Comparison of ENCODE assay signal across 1 cellular context in the genomic region with DNA sequence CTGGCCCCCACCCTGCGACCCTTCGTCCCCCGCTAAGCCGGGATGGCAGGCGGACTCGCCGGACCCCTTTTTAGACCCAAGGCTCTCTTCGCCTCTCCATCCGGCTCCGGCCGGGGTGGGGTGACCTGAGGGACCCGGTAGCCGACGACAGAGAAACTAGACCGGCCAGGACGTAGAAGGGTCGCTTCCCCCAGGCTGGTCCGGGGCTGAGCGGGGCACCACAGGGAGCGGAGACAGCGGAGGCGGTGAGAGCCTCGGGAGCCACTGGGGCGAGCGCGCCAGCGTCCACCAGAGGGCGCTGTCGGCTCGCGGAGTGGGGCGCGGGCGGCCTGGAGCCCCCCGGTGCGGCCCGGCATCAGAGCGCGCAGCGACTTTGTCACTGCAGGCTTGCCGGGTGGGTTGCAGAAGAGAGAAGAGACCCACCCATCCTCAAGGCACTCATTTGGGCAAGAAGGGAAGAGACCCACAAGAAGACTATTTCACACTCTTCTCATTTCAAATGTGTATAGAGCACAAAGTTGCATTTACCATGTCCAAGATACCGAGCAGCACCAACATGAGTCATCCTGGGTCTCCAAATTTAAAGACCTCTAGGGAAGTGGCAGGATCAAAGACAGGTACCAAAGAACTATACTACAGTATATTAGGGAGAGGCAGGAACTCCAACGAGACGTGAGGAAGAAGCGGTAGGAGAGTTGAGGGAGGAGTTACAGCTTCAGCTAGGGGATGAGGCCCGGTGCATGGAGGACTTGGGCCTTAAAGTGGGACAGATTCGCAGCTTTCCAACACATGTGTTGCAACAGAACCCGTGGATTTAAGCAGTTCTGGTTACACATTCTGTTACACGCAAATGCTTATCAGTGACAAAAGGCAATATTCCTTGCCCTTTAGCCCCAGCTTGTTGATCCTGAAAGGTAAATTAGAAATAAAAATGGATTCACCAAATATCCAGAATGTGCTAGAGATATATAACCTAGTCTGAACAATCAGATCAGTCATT.
TF ChIP-seq lines count a peak whose summit lies in the region.

No MANE protein-coding gene starts in this region.

TF ChIP-seq in K562, 482 proteins besides CTCF, POLR2A, EP300 and RAD21 (continued from another document and continues in another):
- TF ChIP-seq, protein P1, sequence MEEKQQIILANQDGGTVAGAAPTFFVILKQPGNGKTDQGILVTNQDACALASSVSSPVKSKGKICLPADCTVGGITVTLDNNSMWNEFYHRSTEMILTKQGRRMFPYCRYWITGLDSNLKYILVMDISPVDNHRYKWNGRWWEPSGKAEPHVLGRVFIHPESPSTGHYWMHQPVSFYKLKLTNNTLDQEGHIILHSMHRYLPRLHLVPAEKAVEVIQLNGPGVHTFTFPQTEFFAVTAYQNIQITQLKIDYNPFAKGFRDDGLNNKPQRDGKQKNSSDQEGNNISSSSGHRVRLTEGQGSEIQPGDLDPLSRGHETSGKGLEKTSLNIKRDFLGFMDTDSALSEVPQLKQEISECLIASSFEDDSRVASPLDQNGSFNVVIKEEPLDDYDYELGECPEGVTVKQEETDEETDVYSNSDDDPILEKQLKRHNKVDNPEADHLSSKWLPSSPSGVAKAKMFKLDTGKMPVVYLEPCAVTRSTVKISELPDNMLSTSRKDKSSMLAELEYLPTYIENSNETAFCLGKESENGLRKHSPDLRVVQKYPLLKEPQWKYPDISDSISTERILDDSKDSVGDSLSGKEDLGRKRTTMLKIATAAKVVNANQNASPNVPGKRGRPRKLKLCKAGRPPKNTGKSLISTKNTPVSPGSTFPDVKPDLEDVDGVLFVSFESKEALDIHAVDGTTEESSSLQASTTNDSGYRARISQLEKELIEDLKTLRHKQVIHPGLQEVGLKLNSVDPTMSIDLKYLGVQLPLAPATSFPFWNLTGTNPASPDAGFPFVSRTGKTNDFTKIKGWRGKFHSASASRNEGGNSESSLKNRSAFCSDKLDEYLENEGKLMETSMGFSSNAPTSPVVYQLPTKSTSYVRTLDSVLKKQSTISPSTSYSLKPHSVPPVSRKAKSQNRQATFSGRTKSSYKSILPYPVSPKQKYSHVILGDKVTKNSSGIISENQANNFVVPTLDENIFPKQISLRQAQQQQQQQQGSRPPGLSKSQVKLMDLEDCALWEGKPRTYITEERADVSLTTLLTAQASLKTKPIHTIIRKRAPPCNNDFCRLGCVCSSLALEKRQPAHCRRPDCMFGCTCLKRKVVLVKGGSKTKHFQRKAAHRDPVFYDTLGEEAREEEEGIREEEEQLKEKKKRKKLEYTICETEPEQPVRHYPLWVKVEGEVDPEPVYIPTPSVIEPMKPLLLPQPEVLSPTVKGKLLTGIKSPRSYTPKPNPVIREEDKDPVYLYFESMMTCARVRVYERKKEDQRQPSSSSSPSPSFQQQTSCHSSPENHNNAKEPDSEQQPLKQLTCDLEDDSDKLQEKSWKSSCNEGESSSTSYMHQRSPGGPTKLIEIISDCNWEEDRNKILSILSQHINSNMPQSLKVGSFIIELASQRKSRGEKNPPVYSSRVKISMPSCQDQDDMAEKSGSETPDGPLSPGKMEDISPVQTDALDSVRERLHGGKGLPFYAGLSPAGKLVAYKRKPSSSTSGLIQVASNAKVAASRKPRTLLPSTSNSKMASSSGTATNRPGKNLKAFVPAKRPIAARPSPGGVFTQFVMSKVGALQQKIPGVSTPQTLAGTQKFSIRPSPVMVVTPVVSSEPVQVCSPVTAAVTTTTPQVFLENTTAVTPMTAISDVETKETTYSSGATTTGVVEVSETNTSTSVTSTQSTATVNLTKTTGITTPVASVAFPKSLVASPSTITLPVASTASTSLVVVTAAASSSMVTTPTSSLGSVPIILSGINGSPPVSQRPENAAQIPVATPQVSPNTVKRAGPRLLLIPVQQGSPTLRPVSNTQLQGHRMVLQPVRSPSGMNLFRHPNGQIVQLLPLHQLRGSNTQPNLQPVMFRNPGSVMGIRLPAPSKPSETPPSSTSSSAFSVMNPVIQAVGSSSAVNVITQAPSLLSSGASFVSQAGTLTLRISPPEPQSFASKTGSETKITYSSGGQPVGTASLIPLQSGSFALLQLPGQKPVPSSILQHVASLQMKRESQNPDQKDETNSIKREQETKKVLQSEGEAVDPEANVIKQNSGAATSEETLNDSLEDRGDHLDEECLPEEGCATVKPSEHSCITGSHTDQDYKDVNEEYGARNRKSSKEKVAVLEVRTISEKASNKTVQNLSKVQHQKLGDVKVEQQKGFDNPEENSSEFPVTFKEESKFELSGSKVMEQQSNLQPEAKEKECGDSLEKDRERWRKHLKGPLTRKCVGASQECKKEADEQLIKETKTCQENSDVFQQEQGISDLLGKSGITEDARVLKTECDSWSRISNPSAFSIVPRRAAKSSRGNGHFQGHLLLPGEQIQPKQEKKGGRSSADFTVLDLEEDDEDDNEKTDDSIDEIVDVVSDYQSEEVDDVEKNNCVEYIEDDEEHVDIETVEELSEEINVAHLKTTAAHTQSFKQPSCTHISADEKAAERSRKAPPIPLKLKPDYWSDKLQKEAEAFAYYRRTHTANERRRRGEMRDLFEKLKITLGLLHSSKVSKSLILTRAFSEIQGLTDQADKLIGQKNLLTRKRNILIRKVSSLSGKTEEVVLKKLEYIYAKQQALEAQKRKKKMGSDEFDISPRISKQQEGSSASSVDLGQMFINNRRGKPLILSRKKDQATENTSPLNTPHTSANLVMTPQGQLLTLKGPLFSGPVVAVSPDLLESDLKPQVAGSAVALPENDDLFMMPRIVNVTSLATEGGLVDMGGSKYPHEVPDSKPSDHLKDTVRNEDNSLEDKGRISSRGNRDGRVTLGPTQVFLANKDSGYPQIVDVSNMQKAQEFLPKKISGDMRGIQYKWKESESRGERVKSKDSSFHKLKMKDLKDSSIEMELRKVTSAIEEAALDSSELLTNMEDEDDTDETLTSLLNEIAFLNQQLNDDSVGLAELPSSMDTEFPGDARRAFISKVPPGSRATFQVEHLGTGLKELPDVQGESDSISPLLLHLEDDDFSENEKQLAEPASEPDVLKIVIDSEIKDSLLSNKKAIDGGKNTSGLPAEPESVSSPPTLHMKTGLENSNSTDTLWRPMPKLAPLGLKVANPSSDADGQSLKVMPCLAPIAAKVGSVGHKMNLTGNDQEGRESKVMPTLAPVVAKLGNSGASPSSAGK (IDR thresholded peaks at IDR 0.05) = no peak
- TF ChIP-seq RBM22 (IDR thresholded peaks at IDR 0.05; ENCODE audit: low read depth, low read length, poor library complexity, severe bottlenecking) (no peak), HLTF (IDR thresholded peaks at IDR 0.05) (no peak), YY1 (IDR thresholded peaks at IDR 0.05; ENCODE audit: borderline replicate concordance in 1 of 3, control insufficient read depth in 1 of 3, extremely low read depth in 1 of 3, insufficient read depth in 3 of 3, insufficient read length in 1 of 3, insufficient replicate concordance in 2 of 3, low read depth in 1 of 3, low read length in 2 of 3) (peak in 1 of 3 experiments; percentile 52), CTCFL (IDR thresholded peaks at IDR 0.05; ENCODE audit: borderline replicate concordance, insufficient read depth, low read depth, low read length, poor library complexity, severe bottlenecking) (peak; percentile 48), LARP7 (IDR thresholded peaks at IDR 0.05) (no peak), SMC3 (conservative IDR thresholded peaks at IDR 0.05; ENCODE audit: insufficient read depth, low read depth, low read length) (peak; percentile 91), PCBP1 (IDR thresholded peaks at IDR 0.05; ENCODE audit: low read depth, low read length, poor library complexity, severe bottlenecking) (peak; percentile 25), STAG1 (CRISPR knock-in tag; IDR thresholded peaks at IDR 0.05; ENCODE audit: borderline replicate concordance) (peak; percentile 82), ZNF695 (CRISPR knock-in tag; IDR thresholded peaks at IDR 0.05) (no peak), KLF10 (CRISPR knock-in tag; IDR thresholded peaks at IDR 0.05) (no peak), FOSL1 (tag; conservative IDR thresholded peaks at IDR 0.05) (peak; percentile 52; the same call in 1 of the 2 replicates), BDP1 (IDR thresholded peaks at IDR 0.05; ENCODE audit: insufficient read depth, insufficient read length) (no peak), IFI16 (CRISPR knock-in tag; IDR thresholded peaks at IDR 0.05) (no peak), MCM5 (IDR thresholded peaks at IDR 0.05; ENCODE audit: low read depth) (no peak), MCM2 (IDR thresholded peaks at IDR 0.05; ENCODE audit: low read depth) (no peak), SAFB2 (IDR thresholded peaks at IDR 0.05; ENCODE audit: borderline replicate concordance, low read depth, low read length, severe bottlenecking) (no peak), ZNF212 (CRISPR knock-in tag; IDR thresholded peaks at IDR 0.05) (no peak), ETS2 (tag; IDR thresholded peaks at IDR 0.05; ENCODE audit: borderline replicate concordance, poor library complexity, severe bottlenecking) (no peak), MYC (IDR thresholded peaks at IDR 0.05; ENCODE audit: low read depth, low read length) (peak; percentile 25; the same call in 1 of the 2 replicates), MYC (CRISPR knock-in tag; IDR thresholded peaks at IDR 0.05; ENCODE audit: borderline replicate concordance, low read depth) (no peak), ESRRA (IDR thresholded peaks at IDR 0.05; ENCODE audit: borderline replicate concordance, low read depth) (0 out of 2 replicates have a peak, but pooled peaks have one; percentile 14), SIRT6 (IDR thresholded peaks at IDR 0.05; ENCODE audit: low read depth, low read length) (no peak), HMG20B (CRISPR knock-in tag; IDR thresholded peaks at IDR 0.05) (no peak), RBM34 (IDR thresholded peaks at IDR 0.05; ENCODE audit: borderline replicate concordance, insufficient read depth, low read length) (no peak), KHSRP (IDR thresholded peaks at IDR 0.05) (no peak), ELK1 (CRISPR knock-in tag; IDR thresholded peaks at IDR 0.05) (no peak), PATZ1 (CRISPR knock-in tag; IDR thresholded peaks at IDR 0.05; ENCODE audit: borderline replicate concordance) (no peak), PYGO2 (tag; IDR thresholded peaks at IDR 0.05) (no peak), ZNF445 (CRISPR knock-in tag; IDR thresholded peaks at IDR 0.05; ENCODE audit: low read depth) (no peak), NR4A1 (CRISPR knock-in tag; IDR thresholded peaks at IDR 0.05) (no peak), NR4A1 (tag; IDR thresholded peaks at IDR 0.05) (no peak), LEF1 (IDR thresholded peaks at IDR 0.05) (no peak), RBM39 (optimal IDR thresholded peaks at IDR 0.05; ENCODE audit: low read depth, low read length) (no peak), HNRNPLL (IDR thresholded peaks at IDR 0.05; ENCODE audit: low read depth, low read length, poor library complexity, severe bottlenecking) (peak; percentile 48), FOXA1 (IDR thresholded peaks at IDR 0.05; ENCODE audit: borderline replicate concordance) (no peak), STAT5A (IDR thresholded peaks at IDR 0.05; ENCODE audit: borderline replicate concordance, low read length) (no peak)
- TF ChIP-seq, protein P2, sequence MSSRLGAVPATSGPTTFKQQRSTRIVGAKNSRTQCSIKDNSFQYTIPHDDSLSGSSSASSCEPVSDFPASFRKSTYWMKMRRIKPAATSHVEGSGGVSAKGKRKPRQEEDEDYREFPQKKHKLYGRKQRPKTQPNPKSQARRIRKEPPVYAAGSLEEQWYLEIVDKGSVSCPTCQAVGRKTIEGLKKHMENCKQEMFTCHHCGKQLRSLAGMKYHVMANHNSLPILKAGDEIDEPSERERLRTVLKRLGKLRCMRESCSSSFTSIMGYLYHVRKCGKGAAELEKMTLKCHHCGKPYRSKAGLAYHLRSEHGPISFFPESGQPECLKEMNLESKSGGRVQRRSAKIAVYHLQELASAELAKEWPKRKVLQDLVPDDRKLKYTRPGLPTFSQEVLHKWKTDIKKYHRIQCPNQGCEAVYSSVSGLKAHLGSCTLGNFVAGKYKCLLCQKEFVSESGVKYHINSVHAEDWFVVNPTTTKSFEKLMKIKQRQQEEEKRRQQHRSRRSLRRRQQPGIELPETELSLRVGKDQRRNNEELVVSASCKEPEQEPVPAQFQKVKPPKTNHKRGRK (tag; IDR thresholded peaks at IDR 0.05) = no peak
